In genomic region chr16:27811881-27812280, GRCh38 we compare ENCODE assay signal across 16 cellular contexts.
A peak's percentile ranks its signal among the peaks of the same experiment; 100 is the strongest.
DNase-seq lines count a peak whose midpoint lies in the region; ATAC-seq and TF ChIP-seq lines count a peak whose summit lies in the region.
"Had no signal": no experiment of that assay in that cellular context is flagged by ENCODE, and none has a peak within 500 bp of the region (broad histone marks: within the 10 kb centered on the region; RNA-seq: fewer than 3 reads in every experiment).

No MANE protein-coding gene starts in this region.

- H3K27ac ChIP-seq in tibial artery, result no peak overlapping the region
- H3K27ac ChIP-seq: 22Rv1, BLaER1, HL-60 had no signal

- H3K27me3 Mint-ChIP-seq in activated CD4-positive, alpha-beta memory T cell treated with anti-CD3 and anti-CD28 coated beads for 36 hours, result peaks cover 4% of the 10 kb centered on the region

- peaks cover 0 to 9% (median 0%) of the 10 kb centered on the region in 3 donors for H3K9me3 ChIP-seq in tibial artery
- H3K9me3 ChIP-seq: BLaER1 had no signal

- H3K36me3 ChIP-seq in tibial artery, result no peaks in the 10 kb centered on the region
- H3K36me3 ChIP-seq: BLaER1 had no signal

- CTCF ChIA-PET in activated CD4-positive, alpha-beta memory T cell treated with anti-CD3 and anti-CD28 coated beads for 36 hours (lab: Charles Lee), result no interaction called here

- peak; percentile 30 for DNase-seq in activated effector memory CD4-positive, alpha-beta T cell treated with anti-CD3 and anti-CD28 coated beads, Interleukin-2, amount 50 U/mL, for 16 hours
- DNase-seq in activated effector memory CD4-positive, alpha-beta T cell treated with Interleukin-2 at 50 U/mL for 16 hours, result no peak
- DNase-seq in ecto neural progenitor cell (ENCODE audit: low spot score) (peak; percentile 23), sciatic nerve (ENCODE audit: low spot score) (peak; percentile 35), tibial artery (peak; percentile 4 to 34), NCI-H1417 treated with DMSO at 0.1 percent for 48 hours (lab: John Stamatoyannopoulos, UW) (no peak)
- no peak for DNase-seq in activated CD4-positive, alpha-beta memory T cell treated with anti-CD3 and anti-CD28 coated beads for 36 hours
- DNase-seq: CD4-positive, CD25-positive, alpha-beta regulatory T cell; DMS 273 treated with DMSO at 0.1 percent for 48 hours; DMS79 had no signal

- ATAC-seq in sciatic nerve (no peak), GM21723 (IDR thresholded peaks at IDR 0.05; ENCODE audit: unreplicated experiment) (no peak)
- ATAC-seq: GM12878, HCT116 had no signal

- intact Hi-C loops in sciatic nerve (cut with DNase I) (no loop called here), tibial artery (cut with DNase I; ENCODE audit: low total_unique reads) (no loop called here)
- intact Hi-C loops in activated CD4-positive, alpha-beta memory T cell treated with anti-CD3 and anti-CD28 coated beads for 36 hours (cut with micrococcal nuclease), result no loop called here

- H3K27ac Mint-ChIP-seq in activated CD4-positive, alpha-beta memory T cell treated with anti-CD3 and anti-CD28 coated beads for 36 hours, result no peak overlapping the region
- H3K27ac Mint-ChIP-seq: CD4-positive, CD25-positive, alpha-beta regulatory T cell had no signal

- no peak for TF ChIP-seq CTCF in tibial artery (IDR thresholded peaks at IDR 0.05)

- no peak overlapping the region for H3K4me3 Mint-ChIP-seq in activated CD4-positive, alpha-beta memory T cell treated with anti-CD3 and anti-CD28 coated beads for 36 hours
- H3K4me3 Mint-ChIP-seq: CD4-positive, CD25-positive, alpha-beta regulatory T cell had no signal

- H3K9me3 Mint-ChIP-seq in activated CD4-positive, alpha-beta memory T cell treated with anti-CD3 and anti-CD28 coated beads for 36 hours, result no peaks in the 10 kb centered on the region

- no peaks in the 10 kb centered on the region for H3K4me1 ChIP-seq in tibial artery

- H3K36me3 Mint-ChIP-seq in activated CD4-positive, alpha-beta memory T cell treated with anti-CD3 and anti-CD28 coated beads for 36 hours, result no peaks in the 10 kb centered on the region
- H3K36me3 Mint-ChIP-seq: CD4-positive, CD25-positive, alpha-beta regulatory T cell had no signal

- H3K27me3 ChIP-seq in tibial artery, result no peaks in the 10 kb centered on the region
- H3K27me3 ChIP-seq: BLaER1 had no signal

- no peak overlapping the region for H3K4me3 ChIP-seq in tibial artery
- H3K4me3 ChIP-seq: BLaER1, GM12878 had no signal

- POLR2A ChIA-PET in activated CD4-positive, alpha-beta memory T cell treated with anti-CD3 and anti-CD28 coated beads for 36 hours (lab: Charles Lee), result no interaction called here

- H3K4me1 Mint-ChIP-seq in activated CD4-positive, alpha-beta memory T cell treated with anti-CD3 and anti-CD28 coated beads for 36 hours (ENCODE audit: low read depth), result no peaks in the 10 kb centered on the region
- H3K4me1 Mint-ChIP-seq: CD4-positive, CD25-positive, alpha-beta regulatory T cell had no signal

Comparison
In these comparisons a context has a peak if more than half of its experiments do, and no peak if none do; other contexts are left out.
1. DNase-seq: peak in activated effector memory CD4-positive, alpha-beta T cell treated with anti-CD3 and anti-CD28 coated beads, Interleukin-2, amount 50 U/mL, for 16 hours (single experiment), ecto neural progenitor cell (single experiment), sciatic nerve (single experiment) and tibial artery (2 of 2); none in activated effector memory CD4-positive, alpha-beta T cell treated with Interleukin-2 at 50 U/mL for 16 hours (single experiment), NCI-H1417 treated with DMSO at 0.1 percent for 48 hours (single experiment) and activated CD4-positive, alpha-beta memory T cell treated with anti-CD3 and anti-CD28 coated beads for 36 hours (single experiment).